38 cellular contexts compared by ENCODE assay signal in the genomic region with DNA sequence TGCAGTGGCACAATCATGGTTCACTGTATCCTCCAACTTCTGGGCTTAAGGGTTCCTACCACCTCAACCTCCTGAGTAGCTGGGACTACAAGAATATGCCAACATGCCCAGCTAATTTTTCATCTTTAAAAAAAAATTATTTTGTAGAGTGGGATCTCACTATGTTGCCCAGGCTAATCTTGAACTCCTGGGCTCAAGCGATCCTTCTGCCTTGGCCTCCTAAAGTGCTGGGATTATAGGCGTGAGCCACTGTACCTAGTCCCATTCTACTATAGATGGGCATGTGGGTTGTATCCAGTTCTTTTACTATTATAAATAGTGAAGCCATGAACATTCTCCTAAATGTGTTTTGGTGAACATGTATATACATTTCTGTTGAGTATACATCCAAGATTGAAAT.
"Had no signal": no experiment of that assay in that cellular context is flagged by ENCODE, and none has a peak within 500 bp of the region (broad histone marks: within the 10 kb centered on the region; RNA-seq: fewer than 3 reads in every experiment).

No MANE protein-coding gene starts in this region.

- H3K4me3 Mint-ChIP-seq: activated naive CD4-positive, alpha-beta T cell treated with anti-CD3 and anti-CD28 coated beads for 36 hours; activated naive CD4-positive, alpha-beta T cell treated with anti-CD3 and anti-CD28 coated beads, Interleukin-2, amount 10 ng/mL, durations not matched to agents 7 days and 5 days; activated naive CD4-positive, alpha-beta T cell treated with anti-CD3 and anti-CD28 coated beads, Interleukin-2, amount 50 U/mL, for 24 hours; activated naive CD8-positive, alpha-beta T cell; activated naive CD8-positive, alpha-beta T cell treated with anti-CD3 and anti-CD28 coated beads for 36 hours; activated naive CD8-positive, alpha-beta T cell treated with anti-CD3 and anti-CD28 coated beads, Interleukin-2, amount 10 ng/mL, durations not matched to agents 7 days and 5 days; activated naive CD8-positive, alpha-beta T cell treated with anti-CD3 and anti-CD28 coated beads, Interleukin-2, amount 50 U/mL, for 24 hours; activated T-cell treated with anti-CD3 and anti-CD28 coated beads, Interleukin-2, amount 50 U/mL, for 4 hours; activated T-cell treated with anti-CD3 and anti-CD28 coated beads, Interleukin-2, amount 50 U/mL, for 72 hours; activated T-helper 1 cell treated with anti-CD3 and anti-CD28 coated beads, Interleukin-12 subunit alpha, Interleukin-12 subunit beta, Interleukin-2, Interleukin-4 antibody, amounts not matched to agents 30 ng/mL and 10 ng/mL and 1 ng/mL, durations not matched to agents 14 hours and 24 hours and 36 hours; activated T-helper 17 cell treated with anti-CD3 and anti-CD28 coated beads, Interleukin-2, amount 50 U/mL, for 72 hours; brain; central memory CD8-positive, alpha-beta T cell had no signal

- H3K27ac Mint-ChIP-seq: activated naive CD4-positive, alpha-beta T cell treated with anti-CD3 and anti-CD28 coated beads for 36 hours; activated naive CD4-positive, alpha-beta T cell treated with anti-CD3 and anti-CD28 coated beads, Interleukin-2, amount 10 ng/mL, durations not matched to agents 7 days and 5 days; activated naive CD4-positive, alpha-beta T cell treated with anti-CD3 and anti-CD28 coated beads, Interleukin-2, amount 50 U/mL, for 24 hours; activated naive CD4-positive, alpha-beta T cell treated with anti-CD3 and anti-CD28 coated beads, Interleukin-2, amount 50 U/mL, for 72 hours; activated naive CD8-positive, alpha-beta T cell; activated naive CD8-positive, alpha-beta T cell treated with anti-CD3 and anti-CD28 coated beads for 36 hours; activated naive CD8-positive, alpha-beta T cell treated with anti-CD3 and anti-CD28 coated beads, Interleukin-2, amount 10 ng/mL, durations not matched to agents 7 days and 5 days; activated naive CD8-positive, alpha-beta T cell treated with anti-CD3 and anti-CD28 coated beads, Interleukin-2, amount 50 U/mL, for 24 hours; activated T-cell treated with anti-CD3 and anti-CD28 coated beads, Interleukin-2, amount 50 U/mL, for 72 hours; activated T-helper 1 cell treated with anti-CD3 and anti-CD28 coated beads, Interleukin-12 subunit alpha, Interleukin-12 subunit beta, Interleukin-2, Interleukin-4 antibody, amounts not matched to agents 30 ng/mL and 10 ng/mL and 1 ng/mL, durations not matched to agents 14 hours and 24 hours and 36 hours; activated T-helper 17 cell treated with anti-CD3 and anti-CD28 coated beads, Interleukin-2, amount 50 U/mL, for 72 hours; activated T-helper 2 cell treated with anti-CD3 and anti-CD28 coated beads, Interferon-gamma antibody, Interleukin-2, Interleukin-4, amounts not matched to agents 10 μg/mL and 5 μg/mL and 100 μg/mL, durations not matched to agents 14 hours and 24 hours and 36 hours; brain had no signal

- ATAC-seq: activated naive CD4-positive, alpha-beta T cell treated with anti-CD3 and anti-CD28 coated beads, Interleukin-2, amount 50 U/mL, for 72 hours; activated naive CD8-positive, alpha-beta T cell treated with anti-CD3 and anti-CD28 coated beads, Interleukin-2, amount 50 U/mL, for 24 hours; activated T-cell treated with anti-CD3 and anti-CD28 coated beads, Interleukin-2, amount 50 U/mL, for 4 hours; activated T-cell treated with anti-CD3 and anti-CD28 coated beads, Interleukin-2, amount 50 U/mL, for 72 hours; activated T-helper 17 cell treated with anti-CD3 and anti-CD28 coated beads, Interleukin-2, amount 50 U/mL, for 72 hours; body of pancreas had no signal

- H3K36me3 ChIP-seq: adrenal gland, ascending aorta, brain microvascular endothelial cell, breast epithelium, cardiac muscle cell had no signal

- H3K4me1 Mint-ChIP-seq: activated naive CD4-positive, alpha-beta T cell treated with anti-CD3 and anti-CD28 coated beads, Interleukin-2, amount 10 ng/mL, durations not matched to agents 7 days and 5 days; activated naive CD4-positive, alpha-beta T cell treated with anti-CD3 and anti-CD28 coated beads, Interleukin-2, amount 50 U/mL, for 24 hours; activated naive CD8-positive, alpha-beta T cell treated with anti-CD3 and anti-CD28 coated beads for 36 hours; activated naive CD8-positive, alpha-beta T cell treated with anti-CD3 and anti-CD28 coated beads, Interleukin-2, amount 10 ng/mL, durations not matched to agents 7 days and 5 days; activated naive CD8-positive, alpha-beta T cell treated with anti-CD3 and anti-CD28 coated beads, Interleukin-2, amount 50 U/mL, for 24 hours; activated T-helper 17 cell treated with anti-CD3 and anti-CD28 coated beads, Interleukin-2, amount 50 U/mL, for 72 hours; central memory CD8-positive, alpha-beta T cell had no signal

- H3K9me3 Mint-ChIP-seq: activated naive CD4-positive, alpha-beta T cell treated with anti-CD3 and anti-CD28 coated beads for 36 hours; activated naive CD4-positive, alpha-beta T cell treated with anti-CD3 and anti-CD28 coated beads, Interleukin-2, amount 50 U/mL, for 24 hours; activated naive CD4-positive, alpha-beta T cell treated with anti-CD3 and anti-CD28 coated beads, Interleukin-2, amount 50 U/mL, for 72 hours; activated naive CD8-positive, alpha-beta T cell treated with anti-CD3 and anti-CD28 coated beads for 36 hours; activated naive CD8-positive, alpha-beta T cell treated with anti-CD3 and anti-CD28 coated beads, Interleukin-2, amount 10 ng/mL, durations not matched to agents 7 days and 5 days; activated naive CD8-positive, alpha-beta T cell treated with anti-CD3 and anti-CD28 coated beads, Interleukin-2, amount 50 U/mL, for 24 hours; activated T-cell treated with anti-CD3 and anti-CD28 coated beads, Interleukin-2, amount 50 U/mL, for 4 hours; activated T-cell treated with anti-CD3 and anti-CD28 coated beads, Interleukin-2, amount 50 U/mL, for 72 hours; activated T-helper 1 cell treated with anti-CD3 and anti-CD28 coated beads, Interleukin-12 subunit alpha, Interleukin-12 subunit beta, Interleukin-2, Interleukin-4 antibody, amounts not matched to agents 30 ng/mL and 10 ng/mL and 1 ng/mL, durations not matched to agents 14 hours and 24 hours and 36 hours; activated T-helper 17 cell treated with anti-CD3 and anti-CD28 coated beads, Interleukin-2, amount 50 U/mL, for 72 hours; activated T-helper 2 cell treated with anti-CD3 and anti-CD28 coated beads, Interferon-gamma antibody, Interleukin-2, Interleukin-4, amounts not matched to agents 10 μg/mL and 5 μg/mL and 100 μg/mL, durations not matched to agents 14 hours and 24 hours and 36 hours; central memory CD8-positive, alpha-beta T cell had no signal

- H3K36me3 Mint-ChIP-seq: activated naive CD4-positive, alpha-beta T cell treated with anti-CD3 and anti-CD28 coated beads, Interleukin-2, amount 10 ng/mL, durations not matched to agents 7 days and 5 days; activated naive CD4-positive, alpha-beta T cell treated with anti-CD3 and anti-CD28 coated beads, Interleukin-2, amount 50 U/mL, for 24 hours; activated naive CD4-positive, alpha-beta T cell treated with anti-CD3 and anti-CD28 coated beads, Interleukin-2, amount 50 U/mL, for 72 hours; activated naive CD8-positive, alpha-beta T cell; activated naive CD8-positive, alpha-beta T cell treated with anti-CD3 and anti-CD28 coated beads for 36 hours; activated naive CD8-positive, alpha-beta T cell treated with anti-CD3 and anti-CD28 coated beads, Interleukin-2, amount 10 ng/mL, durations not matched to agents 7 days and 5 days; brain had no signal

- H3K4me1 ChIP-seq: adrenal gland, ascending aorta, body of pancreas, breast epithelium had no signal

- FAIRE-seq: astrocyte, bronchial epithelial cell, colon had no signal

- H3K9me3 ChIP-seq: adrenal gland, ascending aorta, body of pancreas, breast epithelium had no signal

- H3K27ac ChIP-seq: adrenal gland, ascending aorta, body of pancreas, brain microvascular endothelial cell, breast epithelium, cardiac muscle cell had no signal

- H3K4me3 ChIP-seq: adrenal gland, ascending aorta, body of pancreas, breast epithelium, cardiac muscle cell had no signal

- DNase-seq: activated effector memory CD4-positive, alpha-beta T cell treated with anti-CD3 and anti-CD28 coated beads, Interleukin-2, amount 50 U/mL, for 16 hours; activated effector memory CD4-positive, alpha-beta T cell treated with Interleukin-2 at 50 U/mL for 16 hours; activated gamma-delta T cell; activated gamma-delta T cell treated with Interleukin-2 at 50 U/mL for 16 hours; activated naive CD4-positive, alpha-beta T cell; activated naive CD4-positive, alpha-beta T cell treated with anti-CD3 and anti-CD28 coated beads for 36 hours; activated naive CD4-positive, alpha-beta T cell treated with anti-CD3 and anti-CD28 coated beads, Interleukin-2, amount 10 ng/mL, durations not matched to agents 7 days and 5 days; activated naive CD4-positive, alpha-beta T cell treated with anti-CD3 and anti-CD28 coated beads, Interleukin-2, amount 50 U/mL, for 16 hours; activated naive CD4-positive, alpha-beta T cell treated with Interleukin-2 at 50 U/mL for 16 hours; activated naive CD8-positive, alpha-beta T cell treated with anti-CD3 and anti-CD28 coated beads for 36 hours; activated naive CD8-positive, alpha-beta T cell treated with anti-CD3 and anti-CD28 coated beads, Interleukin-2, amount 10 ng/mL, durations not matched to agents 7 days and 5 days; activated naive CD8-positive, alpha-beta T cell treated with anti-CD3 and anti-CD28 coated beads, Interleukin-2, amount 50 U/mL, for 24 hours; activated T-cell treated with anti-CD3 and anti-CD28 coated beads, Interleukin-2, amount 50 U/mL, for 4 hours; activated T-cell treated with anti-CD3 and anti-CD28 coated beads, Interleukin-2, amount 50 U/mL, for 48 hours; activated T-cell treated with anti-CD3 and anti-CD28 coated beads, Interleukin-2, amount 50 U/mL, for 72 hours; adrenal gland; amniotic stem cell; amygdala; anterior cingulate cortex; aorta; body of pancreas; brain microvascular endothelial cell; central memory CD4-positive, alpha-beta T cell; cerebellar nuclear complex had no signal

- H3K27me3 ChIP-seq: adrenal gland, ascending aorta, body of pancreas, brain microvascular endothelial cell, breast epithelium, cardiac muscle cell had no signal

- H3K27me3 Mint-ChIP-seq: activated naive CD4-positive, alpha-beta T cell treated with anti-CD3 and anti-CD28 coated beads, Interleukin-2, amount 50 U/mL, for 24 hours; activated T-helper 17 cell treated with anti-CD3 and anti-CD28 coated beads, Interleukin-2, amount 50 U/mL, for 72 hours had no signal
